ENCODE assay signal across 25 cellular contexts in genomic region chr21:33531007-33531406, GRCh38. TPM values are rescaled to one million over a fixed set of nuclear protein-coding genes. Genes with fewer than 3 reads are reported as not detected.
DNase-seq lines count a peak whose midpoint lies in the region; ATAC-seq, FAIRE-seq and TF ChIP-seq lines count a peak whose summit lies in the region.
"Had no signal": no experiment of that assay in that cellular context is flagged by ENCODE, and none has a peak within 500 bp of the region (broad histone marks: within the 10 kb centered on the region; RNA-seq: fewer than 3 reads in every experiment).

No MANE protein-coding gene starts in this region.

- no peak overlapping the region for H3K4ac ChIP-seq in H1 (replicated peaks; ENCODE audit: insufficient read length, low read depth, low read length)

- peaks cover 2 to 3% of the 10 kb centered on the region in 2 experiments for H4K20me1 ChIP-seq in H1 (replicated peaks in 1 of 2; ENCODE audit: control insufficient read depth in 1 of 2, insufficient read depth in 2 of 2, low read length in 2 of 2)

- H3K27me3 Mint-ChIP-seq in activated T-cell treated with anti-CD3 and anti-CD28 coated beads, Interleukin-2, amount 50 U/mL, for 72 hours (ENCODE audit: low read depth), result no peaks in the 10 kb centered on the region
- no peaks in the 10 kb centered on the region for H3K27me3 Mint-ChIP-seq in activated T-cell treated with anti-CD3 and anti-CD28 coated beads, Interleukin-2, amount 50 U/mL, for 24 hours
- H3K27me3 Mint-ChIP-seq: CD4-positive, alpha-beta T cell; CD8-positive, alpha-beta memory T cell had no signal

- H3K27ac ChIP-seq in SK-N-MC (peak overlapping the region; percentile 29; the same call in 1 of the 2 replicates), H1 (ENCODE audit: low read depth, low read length) (no peak overlapping the region), right atrium auricular region (no peak overlapping the region)
- H3K27ac ChIP-seq: A549; BLaER1 treated with 17β-estradiol and CSF1 and Interleukin-3, amounts not matched to agents 10 nM and 100 nM had no signal

- H3K36me3 Mint-ChIP-seq in activated T-cell treated with anti-CD3 and anti-CD28 coated beads, Interleukin-2, amount 50 U/mL, for 72 hours (ENCODE audit: insufficient read depth in 2 of 2), result peaks cover 7 to 48% of the 10 kb centered on the region in 2 donors
- H3K36me3 Mint-ChIP-seq in activated T-cell treated with anti-CD3 and anti-CD28 coated beads, Interleukin-2, amount 50 U/mL, for 24 hours (ENCODE audit: low read depth), result peaks cover 97% of the 10 kb centered on the region

- H3K4me3 ChIP-seq in SK-N-MC, result no peak overlapping the region
- no peak overlapping the region for H3K4me3 ChIP-seq in H1 (ENCODE audit: extremely low read depth in 1 of 4, insufficient read depth in 2 of 4, low read depth in 3 of 4, low read length in 4 of 4)
- H3K4me3 ChIP-seq in right atrium auricular region, result no peak overlapping the region
- H3K4me3 ChIP-seq: A549; BLaER1 treated with 17β-estradiol and CSF1 and Interleukin-3, amounts not matched to agents 10 nM and 100 nM; GM12878 had no signal

- TF ChIP-seq RAD21 in H1 (IDR thresholded peaks at IDR 0.05 in 1 of 2, conservative IDR thresholded peaks at IDR 0.05 in 1 of 2; ENCODE audit: low read depth in 2 of 2, low read length in 2 of 2), result no peak

- TF ChIP-seq POLR2A in H1 (IDR thresholded peaks at IDR 0.05; ENCODE audit: control extremely low read depth in 1 of 2, low read depth in 2 of 2, low read length in 2 of 2), result no peak

- H3K9ac ChIP-seq in SK-N-MC (ENCODE audit: insufficient read length) (no peak overlapping the region), H1 (replicated peaks in 1 of 4; ENCODE audit: extremely low read depth in 1 of 4, low read depth in 3 of 4, low read length in 3 of 4) (no peak overlapping the region)
- H3K9ac ChIP-seq: BLaER1 treated with 17β-estradiol and CSF1 and Interleukin-3, amounts not matched to agents 10 nM and 100 nM had no signal

- no peak for TF ChIP-seq EP300 in H1 (IDR thresholded peaks at IDR 0.05; ENCODE audit: borderline replicate concordance in 1 of 2, low read depth in 2 of 2, low read length in 2 of 2)

- H4K5ac ChIP-seq in H1 (ENCODE audit: insufficient read length, low read depth, low read length), result no peak overlapping the region

- CTCF ChIA-PET in H1 (lab: Charles Lee; ENCODE audit: partially characterized antibody), result no interaction called here

- H3K9me3 ChIP-seq in SK-N-MC (ENCODE audit: low read depth, low read length) (no peaks in the 10 kb centered on the region), H1 (ENCODE audit: insufficient read depth in 2 of 2, low read depth in 1 of 2, low read length in 1 of 2) (no peaks in the 10 kb centered on the region), right atrium auricular region (no peaks in the 10 kb centered on the region)
- H3K9me3 ChIP-seq: A549; BE2C; BLaER1 treated with 17β-estradiol and CSF1 and Interleukin-3, amounts not matched to agents 10 nM and 100 nM had no signal

- no peaks in the 10 kb centered on the region for H3K27me3 ChIP-seq in H1 (replicated peaks in 1 of 4; ENCODE audit: control insufficient read depth in 3 of 4, extremely low read depth in 1 of 4, insufficient read depth in 3 of 4, low read length in 3 of 4)
- H3K27me3 ChIP-seq in right atrium auricular region, result no peaks in the 10 kb centered on the region
- H3K27me3 ChIP-seq: BE2C; BLaER1 treated with 17β-estradiol and CSF1 and Interleukin-3, amounts not matched to agents 10 nM and 100 nM had no signal

- no peaks in the 10 kb centered on the region for H3K4me1 ChIP-seq in H1 (replicated peaks in 1 of 4; ENCODE audit: control insufficient read depth in 3 of 4, insufficient read depth in 4 of 4, low read length in 3 of 4)
- no peaks in the 10 kb centered on the region for H3K4me1 ChIP-seq in right atrium auricular region
- H3K4me1 ChIP-seq: A549, BE2C had no signal

- no peak overlapping the region for H3K18ac ChIP-seq in H1 (ENCODE audit: extremely low read depth, low read length)

- no peaks in the 10 kb centered on the region for H3K4me1 Mint-ChIP-seq in activated T-cell treated with anti-CD3 and anti-CD28 coated beads, Interleukin-2, amount 50 U/mL, for 72 hours (ENCODE audit: low read depth)
- H3K4me1 Mint-ChIP-seq in activated T-cell treated with anti-CD3 and anti-CD28 coated beads, Interleukin-2, amount 50 U/mL, for 24 hours (ENCODE audit: low read depth), result peaks cover 3% of the 10 kb centered on the region
- H3K4me1 Mint-ChIP-seq: CD8-positive, alpha-beta memory T cell had no signal

- H3K36me3 ChIP-seq in SK-N-MC (ENCODE audit: insufficient read depth, low read length), result peaks cover 98% of the 10 kb centered on the region
- H3K36me3 ChIP-seq in H1 (ENCODE audit: control insufficient read depth in 2 of 4, insufficient read depth in 4 of 4, low read length in 3 of 4), result peaks cover 40 to 95% (median 82%) of the 10 kb centered on the region in 4 experiments
- H3K36me3 ChIP-seq in right atrium auricular region, result peaks cover 94% of the 10 kb centered on the region

- no peak overlapping the region for H3K14ac ChIP-seq in H1 (ENCODE audit: insufficient read length)

- no peak overlapping the region for H2BK15ac ChIP-seq in H1 (ENCODE audit: low read length)

- H2AFZ ChIP-seq in H1 (ENCODE audit: low read length), result no peak overlapping the region

- WGBS in H1 (ENCODE audit: extremely low coverage in 1 of 2, insufficient coverage in 1 of 2, insufficient read length in 1 of 2, insufficient replicate concordance in 2 of 2, low coverage in 1 of 2, low lambda C conversion rate in 2 of 2, missing lambda C conversion rate in 1 of 2), 2 experiments, result 97% methylated on average over 3 of the region's 3 CpGs; no CpG with 5 or more reads in 1 of the 2 experiments

- DNase-seq in activated T-cell treated with anti-CD3 and anti-CD28 coated beads, Interleukin-2, amount 50 U/mL, for 72 hours, result no peak
- DNase-seq in activated T-cell treated with anti-CD3 and anti-CD28 coated beads, Interleukin-2, amount 50 U/mL, for 24 hours, result no peak
- DNase-seq in SK-N-MC (ENCODE audit: low read depth, low spot score) (no peak), H1 (ENCODE audit: low read depth in 1 of 2, low spot score in 2 of 2) (no peak), mesenteric fat pad (ENCODE audit: low spot score) (no peak), right atrium auricular region (ENCODE audit: low spot score) (no peak)
- DNase-seq: 8988T; ACHN; AML-193; BE2C; CD4-positive, alpha-beta T cell; CD8-positive, alpha-beta memory T cell; DMS 273 treated with DMSO at 0.1 percent for 48 hours; DMS79; EL; GDM1; GOT3; H7; HCEC 1CT had no signal

- no peak overlapping the region for H2BK120ac ChIP-seq in H1 (replicated peaks; ENCODE audit: low read depth, low read length)

- no peak overlapping the region for H3K4me3 Mint-ChIP-seq in activated T-cell treated with anti-CD3 and anti-CD28 coated beads, Interleukin-2, amount 50 U/mL, for 72 hours
- no peak overlapping the region for H3K4me3 Mint-ChIP-seq in activated T-cell treated with anti-CD3 and anti-CD28 coated beads, Interleukin-2, amount 50 U/mL, for 24 hours
- H3K4me3 Mint-ChIP-seq: CD14-positive monocyte; CD4-positive, alpha-beta T cell; CD8-positive, alpha-beta memory T cell had no signal

- no peak for TF ChIP-seq CTCF in H1 (IDR thresholded peaks at IDR 0.05; ENCODE audit: control extremely low read depth in 1 of 3, insufficient read depth in 1 of 3, low read depth in 1 of 3, low read length in 3 of 3)
- TF ChIP-seq CTCF in right atrium auricular region (IDR thresholded peaks at IDR 0.05), result no peak

- H3K23ac ChIP-seq in H1 (ENCODE audit: insufficient read length), result no peak overlapping the region

- no peak overlapping the region for H3K4me2 ChIP-seq in H1 (ENCODE audit: insufficient read depth in 1 of 2, low read depth in 2 of 2, low read length in 2 of 2)
- H3K4me2 ChIP-seq: A549; BLaER1 treated with 17β-estradiol and CSF1 and Interleukin-3, amounts not matched to agents 10 nM and 100 nM had no signal

- no peaks in the 10 kb centered on the region for H3K79me1 ChIP-seq in H1 (ENCODE audit: low read depth, low read length)

- H2BK5ac ChIP-seq in H1 (ENCODE audit: low read depth, low read length), result no peak overlapping the region

- H2AK5ac ChIP-seq in H1 (ENCODE audit: low read depth, low read length), result no peak overlapping the region

- H3K56ac ChIP-seq in H1 (replicated peaks; ENCODE audit: insufficient read length, low read depth, low read length), result no peak overlapping the region

- no peak for ATAC-seq in activated T-cell treated with anti-CD3 and anti-CD28 coated beads, Interleukin-2, amount 50 U/mL, for 72 hours (replicated peaks in 1 of 2)
- ATAC-seq in GM21576 (IDR thresholded peaks at IDR 0.05; ENCODE audit: unreplicated experiment), result no peak
- ATAC-seq: A549, GM12878 had no signal

- peak overlapping the region; percentile 81 for H3K27ac Mint-ChIP-seq in activated T-cell treated with anti-CD3 and anti-CD28 coated beads, Interleukin-2, amount 50 U/mL, for 72 hours
- H3K27ac Mint-ChIP-seq in activated T-cell treated with anti-CD3 and anti-CD28 coated beads, Interleukin-2, amount 50 U/mL, for 24 hours, result no peak overlapping the region
- H3K27ac Mint-ChIP-seq: CD4-positive, alpha-beta T cell had no signal

- no peak overlapping the region for H2BK12ac ChIP-seq in H1 (ENCODE audit: low read depth, low read length)

- no peak overlapping the region for H4K91ac ChIP-seq in H1 (replicated peaks; ENCODE audit: insufficient read length, low read length)

- peaks cover 0 to 8% of the 10 kb centered on the region in 2 experiments; a peak in 2 of 4 replicates for H3K79me2 ChIP-seq in H1 (ENCODE audit: control insufficient read depth in 1 of 2, insufficient read depth in 2 of 2, low read length in 2 of 2)

- no peak overlapping the region for H2BK20ac ChIP-seq in H1 (ENCODE audit: low read length)

- POLR2A ChIA-PET in H1 (lab: Charles Lee; ENCODE audit: partially characterized antibody), result interaction anchor here (0.7 to 1.4 kb wide), 5 partner anchors 11 to 599 kb away, joined by 3 to 5 read pairs (median 3); partner anchors contain the start of gene GART

- no peaks in the 10 kb centered on the region for H3K23me2 ChIP-seq in H1 (ENCODE audit: low read depth, low read length)

- peak; percentile 24 for FAIRE-seq in H1 (lab: Jason Lieb, UNC)
- FAIRE-seq: A549, D721Med, GM12878 had no signal

- no peaks in the 10 kb centered on the region for H3K9me3 Mint-ChIP-seq in activated T-cell treated with anti-CD3 and anti-CD28 coated beads, Interleukin-2, amount 50 U/mL, for 72 hours
- no peaks in the 10 kb centered on the region for H3K9me3 Mint-ChIP-seq in activated T-cell treated with anti-CD3 and anti-CD28 coated beads, Interleukin-2, amount 50 U/mL, for 24 hours
- H3K9me3 Mint-ChIP-seq: CD4-positive, alpha-beta T cell; CD8-positive, alpha-beta memory T cell had no signal

- no peak overlapping the region for H4K8ac ChIP-seq in H1 (ENCODE audit: extremely low read depth, insufficient read depth, low read length)

RNA-seq across cellular contexts. Expression of gene GART, which starts 10.9 kb away (rescaled TPM):
- 100 to 1,000 TPM; 164 to 184 TPM for total RNA-seq in activated T-cell treated with anti-CD3 and anti-CD28 coated beads, Interleukin-2, amount 50 U/mL, for 72 hours
- total RNA-seq in H1 (2021; fragmentation: NEBNext Ultra II Directional; extraction: Animal tissue kit (Norgen Biotek cat#: 25700)), result 231 TPM in 2 replicates
- polyA plus RNA-seq in H1 (2011; rRNA removed), result 20.6 and 23.1 TPM in 2 replicates
- 32.4 TPM for polyA plus RNA-seq in H1 (2011; cell fraction: cytosol; rRNA removed)
- polyA plus RNA-seq in H1 (2011; cell fraction: nucleus; rRNA removed), result 34.4 TPM
- polyA plus RNA-seq in H1 (2012, experiment 1 of 2), result 102 to 135 TPM (median 114 TPM) in 4 replicates
- 31.4 TPM for polyA plus RNA-seq in H1 (2012, experiment 2 of 2)
- 104 TPM for polyA plus RNA-seq in H1 (2013, experiment 1 of 2)
- polyA plus RNA-seq in H1 (2013, experiment 2 of 2), result 101 TPM
- polyA minus RNA-seq in H1 (2011; rRNA and poly(A)+ RNA removed), result 44.5 and 61.3 TPM in 2 replicates
- polyA minus RNA-seq in H1 (2011; cell fraction: cytosol; rRNA and poly(A)+ RNA removed), result 44.6 TPM
- polyA minus RNA-seq in H1 (2011; cell fraction: nucleus; rRNA and poly(A)+ RNA removed), result 64.5 TPM
- total RNA-seq in mesenteric fat pad, result 99.0 TPM
- 10 to 100 TPM; 29.7 to 32.5 TPM for total RNA-seq in right atrium auricular region

RNA-seq across cellular contexts. Expression of gene SON, which starts 11.8 kb away (rescaled TPM):
- 100 to 1,000 TPM; 271 to 282 TPM for total RNA-seq in activated T-cell treated with anti-CD3 and anti-CD28 coated beads, Interleukin-2, amount 50 U/mL, for 72 hours
- total RNA-seq in H1 (2021; fragmentation: NEBNext Ultra II Directional; extraction: Animal tissue kit (Norgen Biotek cat#: 25700)), result 270 and 274 TPM in 2 replicates
- polyA plus RNA-seq in H1 (2011; rRNA removed), result 113 and 122 TPM in 2 replicates
- 90.3 TPM for polyA plus RNA-seq in H1 (2011; cell fraction: cytosol; rRNA removed)
- polyA plus RNA-seq in H1 (2011; cell fraction: nucleus; rRNA removed), result 187 TPM
- polyA plus RNA-seq in H1 (2012, experiment 1 of 2), result 131 to 257 TPM (median 167 TPM) in 4 replicates
- 17.8 TPM for polyA plus RNA-seq in H1 (2012, experiment 2 of 2)
- 114 TPM for polyA plus RNA-seq in H1 (2013, experiment 1 of 2)
- 94.2 TPM for polyA plus RNA-seq in H1 (2013, experiment 2 of 2)
- 310 and 447 TPM in 2 replicates for polyA minus RNA-seq in H1 (2011; rRNA and poly(A)+ RNA removed)
- polyA minus RNA-seq in H1 (2011; cell fraction: cytosol; rRNA and poly(A)+ RNA removed), result 151 TPM
- polyA minus RNA-seq in H1 (2011; cell fraction: nucleus; rRNA and poly(A)+ RNA removed), result 237 TPM
- total RNA-seq in mesenteric fat pad (258 TPM), right atrium auricular region (100 to 1,000 TPM; 105 to 189 TPM)

RNA-seq across cellular contexts. Expression of gene DNAJC28, which starts 39.5 kb away (rescaled TPM):
- total RNA-seq in activated T-cell treated with anti-CD3 and anti-CD28 coated beads, Interleukin-2, amount 50 U/mL, for 72 hours, result under 1 TPM; 0.55 to 1.00 TPM
- 4.2 and 4.3 TPM in 2 replicates for total RNA-seq in H1 (2021; fragmentation: NEBNext Ultra II Directional; extraction: Animal tissue kit (Norgen Biotek cat#: 25700))
- 0.75 and 0.97 TPM in 2 replicates for polyA plus RNA-seq in H1 (2011; rRNA removed)
- 2.9 TPM for polyA plus RNA-seq in H1 (2011; cell fraction: cytosol; rRNA removed)
- 0.51 TPM for polyA plus RNA-seq in H1 (2011; cell fraction: nucleus; rRNA removed)
- 1.8 to 3.8 TPM (median 2.8 TPM) in 4 replicates for polyA plus RNA-seq in H1 (2012, experiment 1 of 2)
- 0.50 TPM for polyA plus RNA-seq in H1 (2012, experiment 2 of 2)
- polyA plus RNA-seq in H1 (2013, experiment 1 of 2), result 3.9 TPM
- 4.2 TPM for polyA plus RNA-seq in H1 (2013, experiment 2 of 2)
- polyA minus RNA-seq in H1 (2011; rRNA and poly(A)+ RNA removed), result 0.82 and 0.98 TPM in 2 replicates
- 0.51 TPM for polyA minus RNA-seq in H1 (2011; cell fraction: cytosol; rRNA and poly(A)+ RNA removed)
- 2.1 TPM for polyA minus RNA-seq in H1 (2011; cell fraction: nucleus; rRNA and poly(A)+ RNA removed)
- total RNA-seq in mesenteric fat pad, result 1.6 TPM
- total RNA-seq in right atrium auricular region, result 1 to 10 TPM; 3.0 to 4.5 TPM
- total RNA-seq: CD4-positive, alpha-beta T cell had no signal

RNA-seq across cellular contexts. Expression of gene TMEM50B, which starts 51.2 kb away (rescaled TPM):
- total RNA-seq in activated T-cell treated with anti-CD3 and anti-CD28 coated beads, Interleukin-2, amount 50 U/mL, for 72 hours, result 10 to 100 TPM; 18.1 to 27.2 TPM
- 16.8 and 17.8 TPM in 2 replicates for total RNA-seq in H1 (2021; fragmentation: NEBNext Ultra II Directional; extraction: Animal tissue kit (Norgen Biotek cat#: 25700))
- 20.5 and 21.9 TPM in 2 replicates for polyA plus RNA-seq in H1 (2011; rRNA removed)
- polyA plus RNA-seq in H1 (2011; cell fraction: cytosol; rRNA removed), result 33.1 TPM
- 43.9 TPM for polyA plus RNA-seq in H1 (2011; cell fraction: nucleus; rRNA removed)
- 14.6 to 20.9 TPM (median 17.7 TPM) in 4 replicates for polyA plus RNA-seq in H1 (2012, experiment 1 of 2)
- polyA plus RNA-seq in H1 (2012, experiment 2 of 2), result 3.9 TPM
- 12.8 TPM for polyA plus RNA-seq in H1 (2013, experiment 1 of 2)
- 12.5 TPM for polyA plus RNA-seq in H1 (2013, experiment 2 of 2)
- polyA minus RNA-seq in H1 (2011; rRNA and poly(A)+ RNA removed), result 8.7 and 11.9 TPM in 2 replicates
- 5.6 TPM for polyA minus RNA-seq in H1 (2011; cell fraction: cytosol; rRNA and poly(A)+ RNA removed)
- 15.8 TPM for polyA minus RNA-seq in H1 (2011; cell fraction: nucleus; rRNA and poly(A)+ RNA removed)
- 36.1 TPM for total RNA-seq in mesenteric fat pad
- total RNA-seq in right atrium auricular region, result 10 to 100 TPM; 31.1 to 41.0 TPM

RNA-seq across cellular contexts. Expression of gene DONSON, which starts 57.5 kb away (rescaled TPM):
- 10 to 100 TPM; 39.7 to 46.5 TPM for total RNA-seq in activated T-cell treated with anti-CD3 and anti-CD28 coated beads, Interleukin-2, amount 50 U/mL, for 72 hours
- 27.9 and 32.5 TPM in 2 replicates for total RNA-seq in H1 (2021; fragmentation: NEBNext Ultra II Directional; extraction: Animal tissue kit (Norgen Biotek cat#: 25700))
- polyA plus RNA-seq in H1 (2011; rRNA removed), result 14.0 and 21.9 TPM in 2 replicates
- 23.0 TPM for polyA plus RNA-seq in H1 (2011; cell fraction: cytosol; rRNA removed)
- polyA plus RNA-seq in H1 (2011; cell fraction: nucleus; rRNA removed), result 18.1 TPM
- polyA plus RNA-seq in H1 (2012, experiment 1 of 2), result 27.4 to 45.2 TPM (median 30.4 TPM) in 4 replicates
- polyA plus RNA-seq in H1 (2012, experiment 2 of 2), result 6.0 TPM
- 21.5 TPM for polyA plus RNA-seq in H1 (2013, experiment 1 of 2)
- 21.8 TPM for polyA plus RNA-seq in H1 (2013, experiment 2 of 2)
- polyA minus RNA-seq in H1 (2011; rRNA and poly(A)+ RNA removed), result 34.4 and 42.3 TPM in 2 replicates
- 15.3 TPM for polyA minus RNA-seq in H1 (2011; cell fraction: cytosol; rRNA and poly(A)+ RNA removed)
- polyA minus RNA-seq in H1 (2011; cell fraction: nucleus; rRNA and poly(A)+ RNA removed), result 19.4 TPM
- total RNA-seq in mesenteric fat pad (5.7 TPM), right atrium auricular region (1 to 10 TPM; 3.3 to 3.5 TPM)
